ENCODE assay signal across 17 cellular contexts in genomic region chr20:10253750-10254149, GRCh38. TPM values are rescaled to one million over a fixed set of nuclear protein-coding genes. Genes with fewer than 3 reads are reported as not detected.
"Had no signal": no experiment of that assay in that cellular context is flagged by ENCODE, and none has a peak within 500 bp of the region (broad histone marks: within the 10 kb centered on the region; RNA-seq: fewer than 3 reads in every experiment).

No MANE protein-coding gene starts in this region.

- H3K4me3 Mint-ChIP-seq: brain; central memory CD8-positive, alpha-beta T cell; endodermal cell; neural crest cell; stimulated activated naive CD8-positive, alpha-beta T cell treated with anti-CD3 and anti-CD28 coated beads, Interleukin-15, Interleukin-2, amounts not matched to agents 100 ng/mL and 50 ng/mL, for 24 hours had no signal

- H3K27ac Mint-ChIP-seq: activated T-helper 2 cell treated with anti-CD3 and anti-CD28 coated beads, Interferon-gamma antibody, Interleukin-2, Interleukin-4, amounts not matched to agents 10 μg/mL and 5 μg/mL and 100 μg/mL, durations not matched to agents 14 hours and 24 hours and 36 hours; endodermal cell; stimulated activated naive CD8-positive, alpha-beta T cell treated with anti-CD3 and anti-CD28 coated beads, Interleukin-15, Interleukin-2, amounts not matched to agents 100 ng/mL and 50 ng/mL, for 24 hours had no signal

- H3K27me3 Mint-ChIP-seq: brain had no signal

- H3K9me3 Mint-ChIP-seq: activated T-helper 2 cell treated with anti-CD3 and anti-CD28 coated beads, Interferon-gamma antibody, Interleukin-2, Interleukin-4, amounts not matched to agents 10 μg/mL and 5 μg/mL and 100 μg/mL, durations not matched to agents 14 hours and 24 hours and 36 hours; brain; central memory CD8-positive, alpha-beta T cell; endodermal cell; neural crest cell; stimulated activated naive CD8-positive, alpha-beta T cell treated with anti-CD3 and anti-CD28 coated beads, Interleukin-15, Interleukin-2, amounts not matched to agents 100 ng/mL and 50 ng/mL, for 24 hours had no signal

- DNase-seq: activated naive CD4-positive, alpha-beta T cell treated with anti-CD3 and anti-CD28 coated beads, Interleukin-2, amount 50 U/mL, for 16 hours; activated T-cell treated with anti-CD3 and anti-CD28 coated beads for 4 hours; amniotic stem cell; endodermal cell; erythroblast; head of caudate nucleus; ovary; stimulated activated CD4-positive, alpha-beta T cell treated with anti-CD3 and anti-CD28 coated beads, Interleukin-12 subunit alpha, Interleukin-12 subunit beta, amount 100 ng/mL, for 4 hours; SW 1271; testis had no signal

- ATAC-seq: left lobe of liver had no signal

- H3K4me1 Mint-ChIP-seq: brain; central memory CD8-positive, alpha-beta T cell; neural crest cell had no signal

RNA-seq across cellular contexts. Expression of gene SNAP25, which starts 35.1 kb away (rescaled TPM):
- total RNA-seq: dermis microvascular lymphatic vessel endothelial cell, left lobe of liver had no signal
